7 cellular contexts compared by ENCODE assay signal in the genomic region with DNA sequence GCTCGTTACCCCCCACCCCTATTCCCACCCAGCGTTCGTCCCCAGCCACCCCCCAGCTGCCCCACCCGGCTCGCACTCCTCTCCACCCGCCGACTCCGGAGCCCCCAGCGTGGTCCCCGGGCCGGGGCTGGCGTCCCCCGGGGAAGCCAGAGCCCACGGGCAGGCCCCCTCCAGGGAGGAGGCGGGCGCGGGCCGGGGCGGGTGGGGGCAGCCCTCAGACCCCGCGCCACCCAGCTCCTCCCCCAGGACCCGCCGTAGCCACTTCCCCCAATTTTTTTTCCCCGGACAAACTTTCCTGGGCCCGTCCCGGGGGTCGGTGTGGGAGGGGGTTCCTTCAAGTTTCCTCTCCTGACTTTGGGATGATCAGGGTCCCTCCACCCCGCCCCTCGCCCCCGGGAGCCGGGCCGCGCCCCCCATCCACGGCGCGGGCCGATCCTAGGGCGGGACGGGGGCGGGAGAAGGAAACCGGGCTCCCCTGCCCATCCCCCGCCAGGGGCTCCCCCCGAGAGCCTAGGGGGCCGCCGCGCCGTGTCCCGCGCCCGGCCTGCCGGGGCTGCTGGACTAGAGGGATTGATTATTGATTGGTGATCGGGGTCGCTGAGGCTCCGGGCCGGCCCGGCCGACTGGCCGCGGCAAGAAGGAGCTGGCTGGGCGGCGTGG. TPM values are rescaled to one million over a fixed set of nuclear protein-coding genes. Genes with fewer than 3 reads are reported as not detected.
A peak's percentile ranks its signal among the peaks of the same experiment; 100 is the strongest.
DNase-seq lines count a peak whose midpoint lies in the region; ATAC-seq and TF ChIP-seq lines count a peak whose summit lies in the region.

No MANE protein-coding gene starts in this region.

- H3K27me3 ChIP-seq in iPS-15b (ENCODE audit: control insufficient read depth, insufficient read depth, low read length), result peaks cover 75% of the 10 kb centered on the region
- peaks cover 0 to 100% (median 43%) of the 10 kb centered on the region in 7 donors for H3K27me3 ChIP-seq in spleen (replicated peaks in 1 of 7)

- H3K27ac ChIP-seq in spleen, result peak overlapping the region in 7 of 8 donors; percentile 83 to 93 (median 91)

- no peak for TF ChIP-seq POLR2A in spleen (IDR thresholded peaks at IDR 0.05)

- H3K9me3 Mint-ChIP-seq in HFFc6, result no peaks in the 10 kb centered on the region
- H3K9me3 Mint-ChIP-seq in activated naive CD8-positive, alpha-beta T cell treated with anti-CD3 and anti-CD28 coated beads, Interleukin-2, amount 10 ng/mL, durations not matched to agents 7 days and 5 days, result no peaks in the 10 kb centered on the region

- no peaks in the 10 kb centered on the region; the same call in 1 of the 2 replicates for H3K27me3 Mint-ChIP-seq in HFFc6 (ENCODE audit: insufficient read depth)
- peaks cover 68% of the 10 kb centered on the region for H3K27me3 Mint-ChIP-seq in activated naive CD8-positive, alpha-beta T cell treated with anti-CD3 and anti-CD28 coated beads, Interleukin-2, amount 10 ng/mL, durations not matched to agents 7 days and 5 days

- H3K9me3 ChIP-seq in iPS-15b (ENCODE audit: control insufficient read depth, insufficient read depth, low read length), result no peaks in the 10 kb centered on the region
- H3K9me3 ChIP-seq in spleen, result no peaks in the 10 kb centered on the region

- peaks cover under 1% of the 10 kb centered on the region; the same call in 1 of the 2 replicates for H3K36me3 Mint-ChIP-seq in HFFc6 (ENCODE audit: low read depth)
- peaks cover 2% of the 10 kb centered on the region for H3K36me3 Mint-ChIP-seq in activated naive CD8-positive, alpha-beta T cell treated with anti-CD3 and anti-CD28 coated beads, Interleukin-2, amount 10 ng/mL, durations not matched to agents 7 days and 5 days

- peaks cover 22% of the 10 kb centered on the region for H3K4me1 ChIP-seq in iPS-15b (ENCODE audit: control insufficient read depth, insufficient read depth, low read length)
- peaks cover 14 to 79% (median 40%) of the 10 kb centered on the region in 6 donors for H3K4me1 ChIP-seq in spleen

- DNase-seq in HFFc6, result no peak
- DNase-seq in activated naive CD8-positive, alpha-beta T cell treated with anti-CD3 and anti-CD28 coated beads, Interleukin-2, amount 10 ng/mL, durations not matched to agents 7 days and 5 days, result no peak
- peak; percentile 81 for DNase-seq in spleen
- no peak for DNase-seq in central memory CD4-positive, alpha-beta T cell
- no peak for DNase-seq in stimulated activated naive CD4-positive, alpha-beta T cell treated with Interleukin-2 at 50 U/mL for 16 hours (lab: John Stamatoyannopoulos, UW)

- ATAC-seq in activated naive CD8-positive, alpha-beta T cell treated with anti-CD3 and anti-CD28 coated beads, Interleukin-2, amount 10 ng/mL, durations not matched to agents 7 days and 5 days (ENCODE audit: low read depth), result no peak
- no peak for ATAC-seq in HG03159 (IDR thresholded peaks at IDR 0.05; ENCODE audit: unreplicated experiment)

- peak overlapping the region; percentile 46 for H3K4me3 Mint-ChIP-seq in HFFc6
- H3K4me3 Mint-ChIP-seq in activated naive CD8-positive, alpha-beta T cell treated with anti-CD3 and anti-CD28 coated beads, Interleukin-2, amount 10 ng/mL, durations not matched to agents 7 days and 5 days, result peak overlapping the region; percentile 64

- H3K4me3 ChIP-seq in iPS-15b (ENCODE audit: low read depth, low read length) (peak overlapping the region; percentile 32), spleen (peak overlapping the region; percentile 75 to 91 (median 85))

- peaks cover 43% of the 10 kb centered on the region for H3K4me1 Mint-ChIP-seq in HFFc6 (ENCODE audit: low read depth)
- peaks cover 11% of the 10 kb centered on the region for H3K4me1 Mint-ChIP-seq in activated naive CD8-positive, alpha-beta T cell treated with anti-CD3 and anti-CD28 coated beads, Interleukin-2, amount 10 ng/mL, durations not matched to agents 7 days and 5 days

- intact Hi-C loops in spleen (cut with DNase I; ENCODE audit: low total_unique reads), result loop anchor here (10.0 kb wide), 1 partner anchor 545 kb away; no protein-coding TSS in a partner anchor

- POLR2A ChIA-PET in activated naive CD8-positive, alpha-beta T cell treated with anti-CD3 and anti-CD28 coated beads, Interleukin-2, amount 10 ng/mL, durations not matched to agents 7 days and 5 days (lab: Charles Lee), result interaction anchor here (1.2 kb wide), 1 partner anchor 130 kb away, joined by 3 read pairs; no protein-coding TSS in a partner anchor

- TF ChIP-seq CTCF in HFFc6 (IDR thresholded peaks at IDR 0.05) (no peak), spleen (IDR thresholded peaks at IDR 0.05 in 8 of 11, conservative IDR thresholded peaks at IDR 0.05 in 3 of 11) (no peak)

- WGBS in spleen, 5 donors, result 0 to 5% (median 1%) methylated on average over 21 to 61 of the region's 61 CpGs

- H3K9ac ChIP-seq in iPS-15b (ENCODE audit: low read depth, low read length), result no peak overlapping the region

- no peak overlapping the region for H3K27ac Mint-ChIP-seq in HFFc6
- no peak overlapping the region for H3K27ac Mint-ChIP-seq in activated naive CD8-positive, alpha-beta T cell treated with anti-CD3 and anti-CD28 coated beads, Interleukin-2, amount 10 ng/mL, durations not matched to agents 7 days and 5 days

- H3K36me3 ChIP-seq in iPS-15b (ENCODE audit: control insufficient read depth, insufficient read depth, low read length) (no peaks in the 10 kb centered on the region), spleen (no peaks in the 10 kb centered on the region)

RNA-seq across cellular contexts. Expression of gene TSHZ3, which starts 0.9 kb away (rescaled TPM):
- total RNA-seq in HFFc6 (2021; fragmentation: NEBNext Ultra II Directional; extraction: Animal tissue kit (Norgen Biotek cat#: 25700)), result 10 to 100 TPM in 5 of 6 experiments, 1 to 10 TPM in 1; 9.1 to 14.0 (median 13.1) TPM
- total RNA-seq in activated naive CD8-positive, alpha-beta T cell treated with anti-CD3 and anti-CD28 coated beads, Interleukin-2, amount 10 ng/mL, durations not matched to agents 7 days and 5 days, result under 1 TPM; 0.45 to 1.00 TPM
- 10 to 100 TPM; 10.0 to 24.6 (median 15.8) TPM for total RNA-seq in spleen
- 1 to 10 TPM; 1.2 to 3.6 (median 1.3) TPM for polyA plus RNA-seq in spleen

Comparison
In these comparisons a context has a peak if more than half of its experiments do, and no peak if none do; other contexts are left out.
1. RNA of gene TSHZ3, which starts 0.9 kb away (total RNA-seq): 10.0 to 24.6 TPM in spleen and 9.1 to 14.0 TPM in HFFc6; 0.45 to 1.00 TPM in activated naive CD8-positive, alpha-beta T cell treated with anti-CD3 and anti-CD28 coated beads, Interleukin-2, amount 10 ng/mL, durations not matched to agents 7 days and 5 days; every median in the first group is over 4 times any median in the second.